In the genomic region with DNA sequence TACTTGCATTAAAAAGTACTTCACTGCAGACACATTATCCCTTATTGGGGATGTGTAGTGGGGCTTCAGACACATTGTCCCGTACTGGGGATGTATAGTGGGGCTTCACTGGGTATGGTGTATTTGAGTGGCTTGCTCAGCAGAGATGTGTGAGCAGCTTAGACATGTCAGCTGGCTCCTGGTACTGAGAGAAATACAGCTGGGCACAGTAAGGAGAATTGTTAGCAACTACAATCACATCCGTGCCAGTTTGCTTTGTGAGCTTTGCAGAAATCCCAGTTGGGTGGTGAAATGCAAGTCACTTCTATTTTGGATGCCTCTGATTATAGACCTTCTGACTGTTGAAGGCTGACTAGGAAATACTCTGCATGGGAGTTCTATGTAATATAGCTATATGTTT, we compare ENCODE assay signal across 14 cellular contexts. TPM values are rescaled to one million over a fixed set of nuclear protein-coding genes. Genes with fewer than 3 reads are reported as not detected.
DNase-seq lines count a peak whose midpoint lies in the region; ATAC-seq and TF ChIP-seq lines count a peak whose summit lies in the region.
"Had no signal": no experiment of that assay in that cellular context is flagged by ENCODE, and none has a peak within 500 bp of the region (broad histone marks: within the 10 kb centered on the region; RNA-seq: fewer than 3 reads in every experiment).

No MANE protein-coding gene starts in this region.

- no peak overlapping the region for H3K4me3 Mint-ChIP-seq in activated CD8-positive, alpha-beta T cell treated with anti-CD3 and anti-CD28 coated beads for 36 hours
- H3K4me3 Mint-ChIP-seq: activated naive CD8-positive, alpha-beta T cell treated with anti-CD3 and anti-CD28 coated beads for 36 hours; T-helper 2 cell treated with Interferon-gamma antibody and Interleukin-4, amounts not matched to agents 5 μg/mL and 100 μg/mL, for 36 hours had no signal

- peaks cover 77 to 97% (median 92%) of the 10 kb centered on the region in 11 experiments for H4K20me1 ChIP-seq in BLaER1 treated with 17β-estradiol and CSF1 and Interleukin-3, amounts not matched to agents 10 nM and 100 nM
- H4K20me1 ChIP-seq in hepatocyte (ENCODE audit: insufficient read depth, poor library complexity, severe bottlenecking) (peaks cover 76% of the 10 kb centered on the region), Karpas-422 (ENCODE audit: insufficient read depth, low read depth, low read length) (peaks cover 80% of the 10 kb centered on the region)

- CTCF ChIA-PET in activated CD8-positive, alpha-beta T cell treated with anti-CD3 and anti-CD28 coated beads for 36 hours (lab: Charles Lee) = no interaction called here

- peaks cover 47 to 75% (median 61%) of the 10 kb centered on the region in 10 experiments for H3K4me1 ChIP-seq in BLaER1 treated with 17β-estradiol and CSF1 and Interleukin-3, amounts not matched to agents 10 nM and 100 nM
- H3K4me1 ChIP-seq in hepatocyte (ENCODE audit: insufficient read depth) (peaks cover 45% of the 10 kb centered on the region), Karpas-422 (ENCODE audit: low read length) (peaks cover 12% of the 10 kb centered on the region)

- DNase-seq in anterior cingulate cortex (lab: John Stamatoyannopoulos, UW) (peak in 34 of 58 donors; percentile 16 to 81 (median 47)), hepatocyte (ENCODE audit: low spot score) (no peak), pons (ENCODE audit: low spot score) (peak; percentile 97), Karpas-422 (no peak), RPMI8226 (no peak)
- DNase-seq in activated CD8-positive, alpha-beta T cell treated with anti-CD3 and anti-CD28 coated beads for 36 hours = no peak
- DNase-seq: activated CD4-positive, alpha-beta T cell treated with anti-CD3 and anti-CD28 coated beads for 4 hours; activated naive CD8-positive, alpha-beta T cell treated with anti-CD3 and anti-CD28 coated beads for 36 hours; DMS 273 treated with DMSO at 0.1 percent for 48 hours; left colon; NK-92 treated with Interleukin-12 subunit alpha and Interleukin-12 subunit beta, amount 100 ng/mL, for 24 hours had no signal

- no peak overlapping the region for H2AFZ ChIP-seq in hepatocyte
- H2AFZ ChIP-seq in Karpas-422 (ENCODE audit: low read length) = no peak overlapping the region

- H3K9me2 ChIP-seq in hepatocyte (replicated peaks; ENCODE audit: insufficient read depth) = no peaks in the 10 kb centered on the region
- no peaks in the 10 kb centered on the region for H3K9me2 ChIP-seq in Karpas-422 (replicated peaks; ENCODE audit: insufficient read depth, low read length)

- H3K9me3 ChIP-seq in BLaER1 treated with 17β-estradiol and CSF1 and Interleukin-3, amounts not matched to agents 10 nM and 100 nM (replicated peaks in 1 of 11) = peaks cover 0 to 7% (median 0%) of the 10 kb centered on the region in 11 experiments; a peak in 4 of 22 replicates
- H3K9me3 ChIP-seq in hepatocyte (ENCODE audit: low read depth) = no peaks in the 10 kb centered on the region
- H3K9me3 ChIP-seq in Karpas-422 (ENCODE audit: low read length) = no peaks in the 10 kb centered on the region

- POLR2A ChIA-PET in activated CD8-positive, alpha-beta T cell treated with anti-CD3 and anti-CD28 coated beads for 36 hours (lab: Charles Lee) = interaction anchor here (1.3 kb wide), 1 partner anchor 18 kb away, joined by 3 read pairs; no protein-coding TSS in a partner anchor

- H3K27me3 ChIP-seq in BLaER1 treated with 17β-estradiol and CSF1 and Interleukin-3, amounts not matched to agents 10 nM and 100 nM = no peaks in the 10 kb centered on the region
- H3K27me3 ChIP-seq in hepatocyte (no peaks in the 10 kb centered on the region), Karpas-422 (ENCODE audit: low read length) (peaks cover 1% of the 10 kb centered on the region; the same call in 1 of the 2 replicates)

- H3K4me1 Mint-ChIP-seq in activated CD8-positive, alpha-beta T cell treated with anti-CD3 and anti-CD28 coated beads for 36 hours (ENCODE audit: low read depth) = peaks cover 74% of the 10 kb centered on the region

- no peak overlapping the region for H3K4me3 ChIP-seq in BLaER1 treated with 17β-estradiol and CSF1 and Interleukin-3, amounts not matched to agents 10 nM and 100 nM
- H3K4me3 ChIP-seq in hepatocyte (no peak overlapping the region), Karpas-422 (ENCODE audit: low read length) (no peak overlapping the region)

- peak overlapping the region; percentile 56 to 77 (median 63) for H3K4me2 ChIP-seq in BLaER1 treated with 17β-estradiol and CSF1 and Interleukin-3, amounts not matched to agents 10 nM and 100 nM
- H3K4me2 ChIP-seq in hepatocyte (peak overlapping the region; percentile 2), Karpas-422 (ENCODE audit: low read depth, low read length, poor library complexity, severe bottlenecking) (no peak overlapping the region)

- no peak for ATAC-seq in activated CD8-positive, alpha-beta T cell treated with anti-CD3 and anti-CD28 coated beads for 36 hours
- ATAC-seq in HG03378 (IDR thresholded peaks at IDR 0.05; ENCODE audit: unreplicated experiment) = no peak
- ATAC-seq: left colon had no signal

- no peaks in the 10 kb centered on the region for H3K27me3 Mint-ChIP-seq in activated CD8-positive, alpha-beta T cell treated with anti-CD3 and anti-CD28 coated beads for 36 hours
- H3K27me3 Mint-ChIP-seq: activated naive CD8-positive, alpha-beta T cell treated with anti-CD3 and anti-CD28 coated beads for 36 hours had no signal

- no peak for TF ChIP-seq CTCF in hepatocyte (IDR thresholded peaks at IDR 0.05; ENCODE audit: poor library complexity)
- TF ChIP-seq CTCF in activated CD8-positive, alpha-beta T cell treated with anti-CD3 and anti-CD28 coated beads for 36 hours (IDR thresholded peaks at IDR 0.05) = no peak

- 70% methylated on average over 2 of the region's 2 CpGs for WGBS in hepatocyte (ENCODE audit: low lambda C conversion rate, missing lambda C conversion rate)

- H3K9me3 Mint-ChIP-seq in activated CD8-positive, alpha-beta T cell treated with anti-CD3 and anti-CD28 coated beads for 36 hours = peaks cover 1% of the 10 kb centered on the region
- H3K9me3 Mint-ChIP-seq: activated naive CD8-positive, alpha-beta T cell treated with anti-CD3 and anti-CD28 coated beads for 36 hours; T-helper 2 cell treated with Interferon-gamma antibody and Interleukin-4, amounts not matched to agents 5 μg/mL and 100 μg/mL, for 36 hours had no signal

- intact Hi-C loops in activated CD8-positive, alpha-beta T cell treated with anti-CD3 and anti-CD28 coated beads for 36 hours (cut with micrococcal nuclease) = no loop called here

- H3K79me2 ChIP-seq in hepatocyte (peaks cover 100% of the 10 kb centered on the region), Karpas-422 (ENCODE audit: low read length) (peaks cover 17% of the 10 kb centered on the region)

- H3K27ac Mint-ChIP-seq in activated CD8-positive, alpha-beta T cell treated with anti-CD3 and anti-CD28 coated beads for 36 hours = no peak overlapping the region
- H3K27ac Mint-ChIP-seq: activated naive CD8-positive, alpha-beta T cell treated with anti-CD3 and anti-CD28 coated beads for 36 hours; T-helper 2 cell treated with Interferon-gamma antibody and Interleukin-4, amounts not matched to agents 5 μg/mL and 100 μg/mL, for 36 hours had no signal

- H3K36me3 ChIP-seq in BLaER1 treated with 17β-estradiol and CSF1 and Interleukin-3, amounts not matched to agents 10 nM and 100 nM = peaks cover 0 to 31% (median 20%) of the 10 kb centered on the region in 11 experiments; a peak in 15 of 22 replicates
- H3K36me3 ChIP-seq in hepatocyte (replicated peaks; ENCODE audit: insufficient read depth, low read depth) (no peaks in the 10 kb centered on the region), Karpas-422 (ENCODE audit: insufficient read depth, low read length) (no peaks in the 10 kb centered on the region)

- H3K9ac ChIP-seq in BLaER1 treated with 17β-estradiol and CSF1 and Interleukin-3, amounts not matched to agents 10 nM and 100 nM = peak overlapping the region in 4 of 11 experiments; percentile 11 to 39 (median 22); a peak in 3 of 22 replicates
- no peak overlapping the region for H3K9ac ChIP-seq in Karpas-422 (ENCODE audit: low read length)

- peaks cover 4% of the 10 kb centered on the region for H3K36me3 Mint-ChIP-seq in activated CD8-positive, alpha-beta T cell treated with anti-CD3 and anti-CD28 coated beads for 36 hours (ENCODE audit: low read depth)

- H3K27ac ChIP-seq in BLaER1 treated with 17β-estradiol and CSF1 and Interleukin-3, amounts not matched to agents 10 nM and 100 nM = peak overlapping the region in 7 of 11 experiments; percentile 18 to 42 (median 27); a peak in 9 of 22 replicates
- H3K27ac ChIP-seq in hepatocyte (no peak overlapping the region), Karpas-422 (ENCODE audit: low read length) (no peak overlapping the region)

RNA-seq across cellular contexts. Expression of a gene that starts 10.8 kb away (rescaled TPM):
- total RNA-seq in hepatocyte = 51.1 and 51.5 TPM in 2 replicates
- 51.3 and 55.8 TPM in 2 replicates for polyA plus RNA-seq in hepatocyte
- total RNA-seq in activated CD8-positive, alpha-beta T cell treated with anti-CD3 and anti-CD28 coated beads for 36 hours = 10 to 100 TPM; 42.2 to 48.8 TPM
- 19.4 and 25.3 TPM in 2 replicates for total RNA-seq in Karpas-422 (2014; rRNA removed; shearing (Covaris generic); ENCODE audit: low replicate concordance)

Comparison
In these comparisons a context has a peak if more than half of its experiments do, and no peak if none do; other contexts are left out.
1. H3K27ac ChIP-seq: peak in BLaER1 treated with 17β-estradiol and CSF1 and Interleukin-3, amounts not matched to agents 10 nM and 100 nM (7 of 11); none in hepatocyte (single experiment) and Karpas-422 (single experiment).
2. DNase-seq: peak in anterior cingulate cortex (34 of 58) and pons (single experiment); none in hepatocyte (single experiment), activated CD8-positive, alpha-beta T cell treated with anti-CD3 and anti-CD28 coated beads for 36 hours (single experiment), Karpas-422 (single experiment) and RPMI8226 (single experiment).